Comparison of ENCODE assay signal across 8 cellular contexts in the genomic region with DNA sequence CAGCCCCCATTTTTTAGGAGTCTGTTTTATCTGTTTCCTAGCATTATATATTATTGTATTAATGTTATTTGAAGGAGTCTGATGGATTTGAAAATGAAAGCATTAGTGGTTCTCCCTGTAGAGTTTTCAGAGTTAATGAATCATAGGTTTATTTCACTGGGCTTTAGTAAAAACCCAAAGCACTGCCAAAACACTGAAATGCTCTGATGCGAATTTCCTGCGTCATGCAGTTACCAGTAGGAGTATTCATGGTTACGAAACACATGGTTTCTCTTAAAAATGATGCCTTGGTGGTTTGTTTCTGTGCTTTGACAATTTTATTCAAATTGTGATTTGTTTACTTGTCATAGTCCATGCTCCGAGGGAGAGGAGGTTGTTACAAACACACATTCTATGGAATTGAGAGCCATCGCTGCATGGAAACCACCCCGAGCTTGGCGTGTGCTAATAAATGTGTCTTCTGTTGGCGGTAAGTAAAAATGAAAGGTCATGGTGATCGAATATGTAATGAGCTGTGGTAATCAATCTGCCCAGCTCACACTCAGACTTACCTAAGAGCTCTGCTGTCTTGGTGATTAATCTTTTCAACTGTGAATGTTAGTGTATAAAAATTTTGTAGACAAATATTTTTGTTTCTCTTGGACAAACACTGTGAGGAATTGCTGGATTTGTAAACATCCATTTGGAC.
DNase-seq lines count a peak whose midpoint lies in the region; ATAC-seq and TF ChIP-seq lines count a peak whose summit lies in the region.
"Not testable (repeated sequence)": the region's sequence is repeated elsewhere in the genome, so short reads cannot be mapped to it uniquely, and the experiment has no call there.

No MANE protein-coding gene starts in this region.

- H3K4me1 Mint-ChIP-seq in CD4-positive, alpha-beta memory T cell; activated T-helper 17 cell treated with anti-CD3 and anti-CD28 coated beads, Interleukin-2, amount 50 U/mL, for 72 hours; nephron: not testable (repeated sequence)

- H3K27ac ChIP-seq in CD4-positive, alpha-beta memory T cell (ENCODE audit: low read depth, low read length), result not testable (repeated sequence)
- peak overlapping the region; percentile 83 to 86 for H3K27ac ChIP-seq in uterus

- not testable (repeated sequence) for H3K4me3 ChIP-seq in CD4-positive, alpha-beta memory T cell (ENCODE audit: low read length in 2 of 2)
- H3K4me3 ChIP-seq in MG63, result peak overlapping the region; percentile 27
- peak overlapping the region; percentile 81 for H3K4me3 ChIP-seq in endocrine pancreas (ENCODE audit: control insufficient read depth, insufficient read depth, low read length)
- peak overlapping the region; percentile 24 to 51 for H3K4me3 ChIP-seq in uterus

- H3K27me3 Mint-ChIP-seq in CD4-positive, alpha-beta memory T cell; activated T-helper 17 cell treated with anti-CD3 and anti-CD28 coated beads, Interleukin-2, amount 50 U/mL, for 72 hours; nephron (ENCODE audit: low read depth): not testable (repeated sequence)

- DNase-seq in CD4-positive, alpha-beta memory T cell; left ventricle myocardium superior: not testable (repeated sequence)
- DNase-seq in MG63 (peak; percentile 64), uterus (peak; percentile 41 to 73)

- not testable (repeated sequence) for H3K9ac ChIP-seq in endocrine pancreas (ENCODE audit: control insufficient read depth, insufficient read depth, low read length)

- intact Hi-C loops in CD4-positive, alpha-beta memory T cell (cut with micrococcal nuclease); left ventricle myocardium superior (cut with micrococcal nuclease); uterus (cut with DNase I; ENCODE audit: low total_unique reads): not testable (repeated sequence)

- POLR2A ChIA-PET in CD4-positive, alpha-beta memory T cell (lab: Charles Lee; ENCODE audit: partially characterized antibody), result not testable (repeated sequence)

- not testable (repeated sequence) for H3K36me3 ChIP-seq in CD4-positive, alpha-beta memory T cell (ENCODE audit: insufficient read depth, low read length); MG63; endocrine pancreas (ENCODE audit: control insufficient read depth, insufficient read depth, low read length); uterus

- peak overlapping the region in 4 of 7 donors; percentile 30 to 57 (median 43) for H3K27ac Mint-ChIP-seq in CD4-positive, alpha-beta memory T cell
- peak overlapping the region; percentile 20 for H3K27ac Mint-ChIP-seq in activated T-helper 17 cell treated with anti-CD3 and anti-CD28 coated beads, Interleukin-2, amount 50 U/mL, for 72 hours
- peak overlapping the region; percentile 66 to 78 (median 72) for H3K27ac Mint-ChIP-seq in nephron

- ATAC-seq in GM21423 (IDR thresholded peaks at IDR 0.05; ENCODE audit: unreplicated experiment) (peak; percentile 52), left ventricle myocardium superior (peak; percentile 43)
- peak; percentile 72 for ATAC-seq in activated T-helper 17 cell treated with anti-CD3 and anti-CD28 coated beads, Interleukin-2, amount 50 U/mL, for 72 hours (replicated peaks)

- H3K27me3 ChIP-seq in CD4-positive, alpha-beta memory T cell (ENCODE audit: insufficient read depth, low read length); MG63; endocrine pancreas (ENCODE audit: control insufficient read depth, insufficient read depth, low read length); uterus: not testable (repeated sequence)

- H3K36me3 Mint-ChIP-seq in CD4-positive, alpha-beta memory T cell, result peaks cover 55 to 63% of the 10 kb centered on the region in 2 donors
- H3K36me3 Mint-ChIP-seq in activated T-helper 17 cell treated with anti-CD3 and anti-CD28 coated beads, Interleukin-2, amount 50 U/mL, for 72 hours (ENCODE audit: low read depth), result peaks cover 70% of the 10 kb centered on the region
- peaks cover 74% of the 10 kb centered on the region for H3K36me3 Mint-ChIP-seq in nephron (ENCODE audit: low read depth)

- peaks cover 4 to 13% (median 5%) of the 10 kb centered on the region in 8 donors for H3K9me3 Mint-ChIP-seq in CD4-positive, alpha-beta memory T cell
- not testable (repeated sequence) for H3K9me3 Mint-ChIP-seq in activated T-helper 17 cell treated with anti-CD3 and anti-CD28 coated beads, Interleukin-2, amount 50 U/mL, for 72 hours
- peaks cover 24% of the 10 kb centered on the region for H3K9me3 Mint-ChIP-seq in nephron

- not testable (repeated sequence) for H3K9me3 ChIP-seq in CD4-positive, alpha-beta memory T cell (ENCODE audit: control insufficient read depth in 1 of 2, low read length in 2 of 2); MG63; endocrine pancreas (ENCODE audit: control insufficient read depth, low read length); uterus

- H3K4me1 ChIP-seq in CD4-positive, alpha-beta memory T cell (ENCODE audit: insufficient read depth, low read length); endocrine pancreas (ENCODE audit: control insufficient read depth, insufficient read depth, low read length); uterus: not testable (repeated sequence)

- TF ChIP-seq CTCF in nephron (IDR thresholded peaks at IDR 0.05; ENCODE audit: unreplicated experiment in 3 of 3); uterus (IDR thresholded peaks at IDR 0.05): not testable (repeated sequence)

- H3K4me3 Mint-ChIP-seq in CD4-positive, alpha-beta memory T cell, result not testable (repeated sequence)
- peak overlapping the region; percentile 47 for H3K4me3 Mint-ChIP-seq in activated T-helper 17 cell treated with anti-CD3 and anti-CD28 coated beads, Interleukin-2, amount 50 U/mL, for 72 hours
- H3K4me3 Mint-ChIP-seq in nephron, result peak overlapping the region in 2 of 3 experiments; percentile 51 to 74

- CTCF ChIA-PET in CD4-positive, alpha-beta memory T cell (lab: Charles Lee; ENCODE audit: partially characterized antibody), result not testable (repeated sequence)

- TF ChIP-seq POLR2A in uterus (IDR thresholded peaks at IDR 0.05), result not testable (repeated sequence)

Comparison
In these comparisons a context has a peak if more than half of its experiments do, and no peak if none do; other contexts are left out.
1. H3K27ac Mint-ChIP-seq: peak in every context shown above with its lines; median percentile 72 in nephron; 43 in CD4-positive, alpha-beta memory T cell; 20 in activated T-helper 17 cell treated with anti-CD3 and anti-CD28 coated beads, Interleukin-2, amount 50 U/mL, for 72 hours.